ENCODE assay signal across 32 cellular contexts in genomic region chr16:75514296-75514695, GRCh38. TPM values are rescaled to one million over a fixed set of nuclear protein-coding genes. Genes with fewer than 3 reads are reported as not detected.
"Had no signal": no experiment of that assay in that cellular context is flagged by ENCODE, and none has a peak within 500 bp of the region (broad histone marks: within the 10 kb centered on the region; RNA-seq: fewer than 3 reads in every experiment).

No MANE protein-coding gene starts in this region.

- FAIRE-seq: astrocyte, bronchial epithelial cell, colon had no signal

- H3K27me3 Mint-ChIP-seq: activated CD4-positive, alpha-beta memory T cell treated with anti-CD3 and anti-CD28 coated beads for 36 hours; activated CD4-positive, alpha-beta T cell treated with anti-CD3 and anti-CD28 coated beads for 36 hours; effector memory CD8-positive, alpha-beta T cell had no signal

- ATAC-seq: activated CD4-positive, alpha-beta T cell treated with anti-CD3 and anti-CD28 coated beads for 36 hours; activated CD8-positive, alpha-beta memory T cell treated with anti-CD3 and anti-CD28 coated beads, Interleukin-2, amount 10 ng/mL, durations not matched to agents 7 days and 5 days; activated CD8-positive, alpha-beta T cell treated with anti-CD3 and anti-CD28 coated beads, Interleukin-2, amount 10 ng/mL, durations not matched to agents 7 days and 5 days; activated naive CD4-positive, alpha-beta T cell treated with anti-CD3 and anti-CD28 coated beads, Interleukin-2, amount 50 U/mL, for 72 hours; activated T-cell treated with anti-CD3 and anti-CD28 coated beads, Interleukin-2, amount 50 U/mL, for 72 hours; effector memory CD8-positive, alpha-beta T cell; gastroesophageal sphincter had no signal

- H3K9me3 ChIP-seq: esophagus squamous epithelium, gastroesophageal sphincter had no signal

- H3K27ac Mint-ChIP-seq: activated CD4-positive, alpha-beta memory T cell treated with anti-CD3 and anti-CD28 coated beads for 36 hours; activated CD4-positive, alpha-beta T cell treated with anti-CD3 and anti-CD28 coated beads for 36 hours; activated CD4-positive, alpha-beta T cell treated with anti-CD3 and anti-CD28 coated beads, Interleukin-2, amount 10 ng/mL, durations not matched to agents 24 days and 14 days; activated CD8-positive, alpha-beta memory T cell treated with anti-CD3 and anti-CD28 coated beads, Interleukin-2, amount 10 ng/mL, durations not matched to agents 7 days and 5 days; activated CD8-positive, alpha-beta T cell treated with anti-CD3 and anti-CD28 coated beads, Interleukin-2, amount 10 ng/mL, durations not matched to agents 7 days and 5 days; activated naive CD4-positive, alpha-beta T cell treated with anti-CD3 and anti-CD28 coated beads, Interleukin-2, amount 10 ng/mL, durations not matched to agents 7 days and 5 days; activated naive CD8-positive, alpha-beta T cell treated with anti-CD3 and anti-CD28 coated beads, Interleukin-2, amount 10 ng/mL, durations not matched to agents 7 days and 5 days; activated T-cell treated with anti-CD3 and anti-CD28 coated beads, Interleukin-2, amount 50 U/mL, for 72 hours had no signal

- H3K9me3 Mint-ChIP-seq: activated CD4-positive, alpha-beta memory T cell treated with anti-CD3 and anti-CD28 coated beads for 36 hours; activated CD4-positive, alpha-beta T cell treated with anti-CD3 and anti-CD28 coated beads, Interleukin-2, amount 10 ng/mL, durations not matched to agents 24 days and 14 days; activated naive CD4-positive, alpha-beta T cell treated with anti-CD3 and anti-CD28 coated beads, Interleukin-2, amount 10 ng/mL, durations not matched to agents 7 days and 5 days; activated naive CD4-positive, alpha-beta T cell treated with anti-CD3 and anti-CD28 coated beads, Interleukin-2, amount 50 U/mL, for 72 hours; activated naive CD8-positive, alpha-beta T cell treated with anti-CD3 and anti-CD28 coated beads, Interleukin-2, amount 10 ng/mL, durations not matched to agents 7 days and 5 days; activated T-cell treated with anti-CD3 and anti-CD28 coated beads, Interleukin-2, amount 50 U/mL, for 72 hours; effector memory CD8-positive, alpha-beta T cell had no signal

- DNase-seq: activated CD4-positive, alpha-beta memory T cell treated with anti-CD3 and anti-CD28 coated beads for 36 hours; activated CD4-positive, alpha-beta T cell treated with anti-CD3 and anti-CD28 coated beads for 36 hours; activated CD4-positive, alpha-beta T cell treated with anti-CD3 and anti-CD28 coated beads, Interleukin-2, amount 10 ng/mL, durations not matched to agents 24 days and 14 days; activated CD4-positive, CD25-positive, alpha-beta regulatory T cell; activated CD4-positive, CD25-positive, alpha-beta regulatory T cell treated with anti-CD3 and anti-CD28 coated beads, Interleukin-2, amount 50 U/mL, for 72 hours; activated CD8-positive, alpha-beta memory T cell treated with anti-CD3 and anti-CD28 coated beads, Interleukin-2, amount 10 ng/mL, durations not matched to agents 7 days and 5 days; activated CD8-positive, alpha-beta memory T cell treated with anti-CD3 and anti-CD28 coated beads, Interleukin-2, amount 50 U/mL, for 4 hours; activated CD8-positive, alpha-beta T cell treated with anti-CD3 and anti-CD28 coated beads, Interleukin-2, amount 10 ng/mL, durations not matched to agents 7 days and 5 days; activated gamma-delta T cell; activated naive CD4-positive, alpha-beta T cell; activated naive CD4-positive, alpha-beta T cell treated with anti-CD3 and anti-CD28 coated beads, Interleukin-2, amount 10 ng/mL, durations not matched to agents 7 days and 5 days; activated naive CD8-positive, alpha-beta T cell treated with anti-CD3 and anti-CD28 coated beads, Interleukin-2, amount 10 ng/mL, durations not matched to agents 7 days and 5 days; activated T-cell treated with anti-CD3 and anti-CD28 coated beads, Interleukin-2, amount 50 U/mL, for 1 hour; activated T-cell treated with anti-CD3 and anti-CD28 coated beads, Interleukin-2, amount 50 U/mL, for 72 hours; anterior cingulate cortex; brain microvascular endothelial cell; cortex of kidney; dermis blood vessel endothelial cell; effector CD4-positive, alpha-beta T cell; effector memory CD8-positive, alpha-beta T cell; esophagus squamous epithelium; foreskin melanocyte; T-helper 2 cell had no signal

- H3K4me3 ChIP-seq: esophagus squamous epithelium, gastroesophageal sphincter had no signal

- H3K36me3 Mint-ChIP-seq: activated CD4-positive, alpha-beta memory T cell treated with anti-CD3 and anti-CD28 coated beads for 36 hours; activated CD8-positive, alpha-beta memory T cell treated with anti-CD3 and anti-CD28 coated beads, Interleukin-2, amount 10 ng/mL, durations not matched to agents 7 days and 5 days; activated naive CD4-positive, alpha-beta T cell treated with anti-CD3 and anti-CD28 coated beads, Interleukin-2, amount 10 ng/mL, durations not matched to agents 7 days and 5 days; activated naive CD4-positive, alpha-beta T cell treated with anti-CD3 and anti-CD28 coated beads, Interleukin-2, amount 50 U/mL, for 72 hours; activated naive CD8-positive, alpha-beta T cell treated with anti-CD3 and anti-CD28 coated beads, Interleukin-2, amount 10 ng/mL, durations not matched to agents 7 days and 5 days had no signal

- H3K4me3 Mint-ChIP-seq: activated CD4-positive, alpha-beta memory T cell treated with anti-CD3 and anti-CD28 coated beads for 36 hours; activated CD4-positive, alpha-beta T cell treated with anti-CD3 and anti-CD28 coated beads for 36 hours; activated CD8-positive, alpha-beta memory T cell treated with anti-CD3 and anti-CD28 coated beads, Interleukin-2, amount 10 ng/mL, durations not matched to agents 7 days and 5 days; activated CD8-positive, alpha-beta T cell treated with anti-CD3 and anti-CD28 coated beads, Interleukin-2, amount 10 ng/mL, durations not matched to agents 7 days and 5 days had no signal

- H3K27me3 ChIP-seq: brain microvascular endothelial cell, esophagus squamous epithelium, gastroesophageal sphincter had no signal

- H3K36me3 ChIP-seq: brain microvascular endothelial cell, esophagus squamous epithelium, gastroesophageal sphincter had no signal

- H3K27ac ChIP-seq: brain microvascular endothelial cell, epithelial cell of prostate, esophagus squamous epithelium, gastroesophageal sphincter had no signal

RNA-seq across cellular contexts. Expression of gene CHST6, which starts 19.1 kb away (rescaled TPM):
- total RNA-seq: activated CD4-positive, alpha-beta memory T cell treated with anti-CD3 and anti-CD28 coated beads for 36 hours; activated CD4-positive, alpha-beta T cell treated with anti-CD3 and anti-CD28 coated beads for 36 hours; activated CD4-positive, alpha-beta T cell treated with anti-CD3 and anti-CD28 coated beads, Interleukin-2, amount 10 ng/mL, durations not matched to agents 24 days and 14 days; activated CD8-positive, alpha-beta T cell treated with anti-CD3 and anti-CD28 coated beads, Interleukin-2, amount 10 ng/mL, durations not matched to agents 7 days and 5 days; activated naive CD4-positive, alpha-beta T cell treated with anti-CD3 and anti-CD28 coated beads, Interleukin-2, amount 50 U/mL, for 72 hours; T-helper 1 cell treated with Interleukin-12 subunit alpha and Interleukin-12 subunit beta and Interleukin-4 antibody, amounts not matched to agents 30 ng/mL and 1 ng/mL, for 36 hours had no signal

RNA-seq across cellular contexts. Expression of gene CHST5, which starts 21.6 kb away (rescaled TPM):
- total RNA-seq: activated CD4-positive, alpha-beta T cell treated with anti-CD3 and anti-CD28 coated beads, Interleukin-2, amount 10 ng/mL, durations not matched to agents 24 days and 14 days; activated CD8-positive, alpha-beta T cell treated with anti-CD3 and anti-CD28 coated beads, Interleukin-2, amount 10 ng/mL, durations not matched to agents 7 days and 5 days; activated naive CD8-positive, alpha-beta T cell treated with anti-CD3 and anti-CD28 coated beads, Interleukin-2, amount 10 ng/mL, durations not matched to agents 7 days and 5 days; bronchial epithelial cell; dermis blood vessel endothelial cell; fibroblast of villous mesenchyme; gastroesophageal sphincter; T-helper 1 cell treated with Interleukin-12 subunit alpha and Interleukin-12 subunit beta and Interleukin-4 antibody, amounts not matched to agents 30 ng/mL and 1 ng/mL, for 36 hours had no signal
- polyA plus RNA-seq: fibroblast of lung had no signal
